Comparison of ENCODE assay signal across 22 cellular contexts in the genomic region with DNA sequence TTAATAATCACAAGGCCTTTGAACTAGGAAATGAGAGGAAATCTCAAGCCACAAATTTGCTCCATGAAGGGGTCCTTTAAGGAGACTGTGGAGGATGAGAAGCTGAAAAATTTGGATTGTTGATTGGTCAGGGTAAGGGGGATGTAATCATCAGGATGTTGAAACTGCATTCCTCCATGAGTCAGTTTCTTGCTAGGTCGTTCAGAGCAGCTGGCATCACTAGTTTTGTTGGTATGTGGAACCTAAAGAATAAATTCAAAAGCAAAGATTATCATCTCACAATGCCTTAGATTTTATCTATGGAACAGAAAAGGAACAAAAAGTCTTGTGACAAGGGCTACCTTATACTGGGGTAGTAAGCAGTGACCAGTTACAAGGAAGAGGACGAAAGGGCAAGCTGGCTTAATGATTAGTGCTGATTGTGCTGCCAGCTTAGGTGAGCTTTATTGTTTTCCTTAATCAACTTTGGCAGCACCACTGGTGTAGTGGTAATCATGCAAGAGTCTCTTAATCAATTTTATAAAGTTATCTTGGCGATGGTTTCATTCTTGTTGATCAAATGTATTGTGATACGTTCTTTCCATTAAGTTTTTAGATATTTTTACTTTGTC. TPM values are rescaled to one million over a fixed set of nuclear protein-coding genes. Genes with fewer than 3 reads are reported as not detected.
DNase-seq lines count a peak whose midpoint lies in the region; ATAC-seq and TF ChIP-seq lines count a peak whose summit lies in the region.
"Had no signal": no experiment of that assay in that cellular context is flagged by ENCODE, and none has a peak within 500 bp of the region (broad histone marks: within the 10 kb centered on the region; RNA-seq: fewer than 3 reads in every experiment).

No MANE protein-coding gene starts in this region.

- no peaks in the 10 kb centered on the region for H3K9me3 ChIP-seq in WERI-Rb-1 (ENCODE audit: severe bottlenecking)
- H3K9me3 ChIP-seq: upper lobe of left lung had no signal

- no peaks in the 10 kb centered on the region for H3K36me3 ChIP-seq in WERI-Rb-1
- H3K36me3 ChIP-seq: upper lobe of left lung had no signal

- ATAC-seq in GM21528 (IDR thresholded peaks at IDR 0.05; ENCODE audit: low FRiP score, unreplicated experiment), result no peak
- no peak for ATAC-seq in HG02970 (IDR thresholded peaks at IDR 0.05; ENCODE audit: low FRiP score, unreplicated experiment)
- no peak for ATAC-seq in HG03045 (IDR thresholded peaks at IDR 0.05; ENCODE audit: unreplicated experiment)
- ATAC-seq in stimulated activated naive CD8-positive, alpha-beta T cell treated with anti-CD3 and anti-CD28 coated beads, Interleukin-15, Interleukin-2, amounts not matched to agents 100 U/mL and 50 U/mL, for 24 hours, result no peak
- ATAC-seq: stimulated activated memory B cell treated with anti-CD40 and anti-IgM and Interleukin-4, amounts not matched to agents 10 μg/mL and 1 μg/mL and 100 μg/mL, for 72 hours had no signal

- no peaks in the 10 kb centered on the region for H3K27me3 ChIP-seq in WERI-Rb-1 (ENCODE audit: insufficient read depth, low read depth, severe bottlenecking)
- H3K27me3 ChIP-seq: upper lobe of left lung had no signal

- no peak overlapping the region for H3K4me3 ChIP-seq in WERI-Rb-1 (ENCODE audit: low read depth, low read length)
- H3K4me3 ChIP-seq in fibroblast of the aortic adventitia (ENCODE audit: low read depth, low read length), result no peak overlapping the region
- H3K4me3 ChIP-seq: SK-N-MC, skin epidermis, upper lobe of left lung had no signal

- DNase-seq in A172 (ENCODE audit: low spot score) (peak; percentile 51), HT-29 (ENCODE audit: low spot score) (peak; percentile 29), WERI-Rb-1 (peak; percentile 48), fibroblast of the aortic adventitia (ENCODE audit: low read depth) (peak; percentile 2)
- DNase-seq in stimulated activated naive CD8-positive, alpha-beta T cell treated with anti-CD3 and anti-CD28 coated beads, Interleukin-15, Interleukin-2, amounts not matched to agents 100 U/mL and 50 U/mL, for 24 hours, result no peak
- DNase-seq: activated CD4-positive, alpha-beta T cell treated with anti-CD3 and anti-CD28 coated beads, Interleukin-2, amount 50 U/mL, for 4 hours; activated naive CD4-positive, alpha-beta T cell treated with anti-CD3 and anti-CD28 coated beads, Interleukin-2, amount 50 U/mL, for 16 hours; activated T-cell treated with anti-CD3 and anti-CD28 coated beads, Interleukin-2, amount 50 U/mL, for 1 hour; CD4-positive, CD25-positive, alpha-beta regulatory T cell; central memory CD4-positive, alpha-beta T cell; effector memory CD4-positive, alpha-beta T cell; Karpas-422; NCI-H1694; NCI-H446 treated with DMSO at 0.1 percent for 48 hours; upper lobe of left lung had no signal

- no peak overlapping the region for H3K27ac ChIP-seq in WERI-Rb-1
- H3K27ac ChIP-seq: SK-N-MC, skin epidermis, upper lobe of left lung had no signal

- TF ChIP-seq CTCF in WERI-Rb-1 (IDR thresholded peaks at IDR 0.05; ENCODE audit: low read depth, low read length), result no peak
- no peak for TF ChIP-seq CTCF in fibroblast of the aortic adventitia (IDR thresholded peaks at IDR 0.05; ENCODE audit: insufficient read depth, low read length)

RNA-seq across cellular contexts. Expression of gene CRISP2, which starts 36.6 kb away (rescaled TPM):
- total RNA-seq in A172 (2014; rRNA removed; shearing (Covaris generic)), result not detected in 2 replicates
- total RNA-seq in HT-29 (2014; rRNA removed; shearing (Covaris generic)), result not detected in 2 replicates
- not detected in 2 replicates for total RNA-seq in fibroblast of the aortic adventitia (ENCODE audit: low replicate concordance)
- total RNA-seq: CD4-positive, CD25-positive, alpha-beta regulatory T cell; omental fat pad had no signal

RNA-seq across cellular contexts. Expression of gene RHAG, which starts 40.1 kb away (rescaled TPM):
- total RNA-seq in A172 (2014; rRNA removed; shearing (Covaris generic)), result not detected in 2 replicates
- total RNA-seq in HT-29 (2014; rRNA removed; shearing (Covaris generic)), result not detected in 2 replicates
- total RNA-seq in fibroblast of the aortic adventitia (ENCODE audit: low replicate concordance), result not detected in 2 replicates
- total RNA-seq: CD4-positive, CD25-positive, alpha-beta regulatory T cell; omental fat pad had no signal
